ENCODE assay signal across 17 cellular contexts in genomic region chr3:53888229-53888628, GRCh38. TPM values are rescaled to one million over a fixed set of nuclear protein-coding genes. Genes with fewer than 3 reads are reported as not detected.
"Had no signal": no experiment of that assay in that cellular context is flagged by ENCODE, and none has a peak within 500 bp of the region (broad histone marks: within the 10 kb centered on the region; RNA-seq: fewer than 3 reads in every experiment).

No MANE protein-coding gene starts in this region.

- H3K9me3 ChIP-seq: body of pancreas, left lung, psoas muscle, suprapubic skin, transverse colon, vagina had no signal

- H3K4me3 ChIP-seq: body of pancreas, left lung, neural progenitor cell, psoas muscle, suprapubic skin, transverse colon, vagina had no signal

- H3K27ac Mint-ChIP-seq: activated CD4-positive, alpha-beta T cell treated with anti-CD3 and anti-CD28 coated beads, Interleukin-2, amount 10 ng/mL, durations not matched to agents 24 days and 14 days; activated naive CD8-positive, alpha-beta T cell treated with anti-CD3 and anti-CD28 coated beads, Interleukin-2, amount 10 ng/mL, durations not matched to agents 7 days and 5 days; neural progenitor cell had no signal

- H2AFZ ChIP-seq: neural progenitor cell had no signal

- H3K4me2 ChIP-seq: neural progenitor cell had no signal

- H3K4me3 Mint-ChIP-seq: activated CD4-positive, alpha-beta T cell treated with anti-CD3 and anti-CD28 coated beads, Interleukin-2, amount 10 ng/mL, durations not matched to agents 24 days and 14 days; activated T-cell treated with anti-CD3 and anti-CD28 coated beads, Interleukin-2, amount 50 U/mL, for 24 hours; neural progenitor cell had no signal

- H3K27ac ChIP-seq: body of pancreas, left lung, neural progenitor cell, psoas muscle, suprapubic skin, transverse colon, vagina had no signal

- H3K9me3 Mint-ChIP-seq: activated T-cell treated with anti-CD3 and anti-CD28 coated beads, Interleukin-2, amount 50 U/mL, for 24 hours; neural progenitor cell had no signal

- H3K27me3 ChIP-seq: body of pancreas, left lung, suprapubic skin, transverse colon, vagina had no signal

- H3K9ac ChIP-seq: neural progenitor cell had no signal

- H3K27me3 Mint-ChIP-seq: activated CD4-positive, alpha-beta T cell treated with anti-CD3 and anti-CD28 coated beads, Interleukin-2, amount 10 ng/mL, durations not matched to agents 24 days and 14 days; activated T-cell treated with anti-CD3 and anti-CD28 coated beads, Interleukin-2, amount 50 U/mL, for 24 hours had no signal

- DNase-seq: activated CD4-positive, alpha-beta T cell treated with anti-CD3 and anti-CD28 coated beads, Interleukin-2, amount 10 ng/mL, durations not matched to agents 24 days and 14 days; activated CD8-positive, alpha-beta T cell treated with anti-CD3 and anti-CD28 coated beads, Interleukin-2, amount 10 ng/mL, durations not matched to agents 7 days and 5 days; activated effector memory CD4-positive, alpha-beta T cell treated with anti-CD3 and anti-CD28 coated beads, Interleukin-2, amount 50 U/mL, for 16 hours; activated naive CD8-positive, alpha-beta T cell treated with anti-CD3 and anti-CD28 coated beads, Interleukin-2, amount 10 ng/mL, durations not matched to agents 7 days and 5 days; activated T-cell treated with anti-CD3 and anti-CD28 coated beads, Interleukin-2, amount 50 U/mL, for 24 hours; body of pancreas; central memory CD4-positive, alpha-beta T cell; left lung; midbrain; psoas muscle; stimulated activated CD4-positive, alpha-beta T cell treated with anti-CD3 and anti-CD28 coated beads, Interleukin-2, amount 100 ng/mL, for 24 hours; stimulated activated naive CD4-positive, alpha-beta T cell treated with Interleukin-2 at 50 U/mL for 16 hours; transverse colon had no signal

RNA-seq across cellular contexts. Expression of gene IL17RB, which starts 41.9 kb away (rescaled TPM):
- total RNA-seq: lung microvascular endothelial cell, vagina had no signal
